16 cellular contexts compared by ENCODE assay signal in the genomic region with DNA sequence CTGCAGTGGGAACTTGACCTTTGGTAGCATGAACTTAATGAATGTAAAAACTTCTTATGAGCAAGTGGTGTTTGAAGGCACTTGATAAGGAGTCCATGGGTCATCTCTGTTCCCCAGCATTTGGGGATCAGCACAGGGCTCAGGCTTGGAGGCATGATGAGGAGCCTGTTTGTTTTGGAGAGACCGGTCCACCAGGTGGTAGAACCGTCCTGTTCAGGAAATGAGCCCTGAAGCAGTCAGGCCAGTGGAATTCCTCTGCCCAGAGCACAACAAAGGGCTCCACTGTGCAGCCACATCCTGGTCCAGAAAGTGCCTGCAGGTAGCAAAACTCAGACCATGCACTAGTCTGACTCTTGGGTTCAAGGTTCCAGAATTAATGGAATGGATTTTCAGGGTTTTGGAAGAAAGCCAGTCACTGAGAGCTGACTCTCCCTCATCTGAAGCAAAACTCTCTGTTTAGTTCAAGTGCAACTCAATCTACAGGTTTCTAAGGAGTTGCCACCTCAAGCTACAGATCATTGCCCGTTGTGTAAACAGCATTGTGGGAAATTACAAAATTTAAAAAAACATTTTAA. TPM values are rescaled to one million over a fixed set of nuclear protein-coding genes. Genes with fewer than 3 reads are reported as not detected.
DNase-seq lines count a peak whose midpoint lies in the region; TF ChIP-seq lines count a peak whose summit lies in the region.
"Had no signal": no experiment of that assay in that cellular context is flagged by ENCODE, and none has a peak within 500 bp of the region (broad histone marks: within the 10 kb centered on the region; RNA-seq: fewer than 3 reads in every experiment).

No MANE protein-coding gene starts in this region.

- no peak overlapping the region for H2BK20ac ChIP-seq in H9 (ENCODE audit: low read depth, low read length, poor library complexity, severe bottlenecking)

- no peak overlapping the region for H4K5ac ChIP-seq in H9 (ENCODE audit: insufficient read length, low read depth, low read length)

- H3T11ph ChIP-seq in H9 (ENCODE audit: low read length): no peak overlapping the region

- H3K23ac ChIP-seq in H9 (ENCODE audit: insufficient read length, low read depth, low read length): no peak overlapping the region

- no peak overlapping the region for H3K4me2 ChIP-seq in H9 (ENCODE audit: insufficient read depth, insufficient read length, low read length)

- no peak overlapping the region for H3K4me3 ChIP-seq in fibroblast of the aortic adventitia (ENCODE audit: low read depth, low read length)
- H3K4me3 ChIP-seq in prostate gland: no peak overlapping the region

- no peak overlapping the region for H4K91ac ChIP-seq in H9 (ENCODE audit: insufficient read length, low read depth, low read length)

- H3K14ac ChIP-seq in H9 (ENCODE audit: insufficient read depth, low read length): no peak overlapping the region

- H2BK120ac ChIP-seq in H9 (ENCODE audit: low read depth, low read length, poor library complexity, severe bottlenecking): no peak overlapping the region

- H3K79me2 ChIP-seq in H9 (ENCODE audit: insufficient read depth, low read length): no peaks in the 10 kb centered on the region

- H3K18ac ChIP-seq in H9 (ENCODE audit: insufficient read length, low read depth, low read length): no peak overlapping the region

- no peaks in the 10 kb centered on the region; the same call in 1 of the 2 replicates for H3K27me3 Mint-ChIP-seq in H9 (ENCODE audit: low read depth)
- H3K27me3 Mint-ChIP-seq: activated naive CD8-positive, alpha-beta T cell treated with anti-CD3 and anti-CD28 coated beads, Interleukin-2, amount 50 U/mL, for 24 hours had no signal

- H3K4me3 Mint-ChIP-seq in H9: no peak overlapping the region
- H3K4me3 Mint-ChIP-seq: activated naive CD8-positive, alpha-beta T cell treated with anti-CD3 and anti-CD28 coated beads, Interleukin-2, amount 50 U/mL, for 24 hours; mesothelial cell of epicardium had no signal

- no peak overlapping the region for H2BK5ac ChIP-seq in H9 (ENCODE audit: insufficient read length, low read length)

- H2BK15ac ChIP-seq in H9 (ENCODE audit: low read depth, low read length): no peak overlapping the region

- H4K8ac ChIP-seq in H9 (replicated peaks; ENCODE audit: insufficient read length, low read depth, low read length): no peak overlapping the region

- no peaks in the 10 kb centered on the region for H4K20me1 ChIP-seq in H9 (ENCODE audit: control insufficient read depth, insufficient read depth, insufficient read length)

- no CpG with 5 or more reads among the region's 3 CpGs for WGBS in H9 (ENCODE audit: extremely low coverage, insufficient read length, low lambda C conversion rate)
- WGBS in prostate gland: 45% methylated on average over 3 of the region's 3 CpGs

- no peak overlapping the region for H3K56ac ChIP-seq in H9 (ENCODE audit: insufficient read length, low read depth, low read length)

- no peak overlapping the region for H3K4ac ChIP-seq in H9 (ENCODE audit: low read depth, low read length)

- no peaks in the 10 kb centered on the region for H3K4me1 ChIP-seq in H9 (ENCODE audit: insufficient read depth, low read length)
- H3K4me1 ChIP-seq in prostate gland (replicated peaks): no peaks in the 10 kb centered on the region

- intact Hi-C loops in prostate gland (cut with DNase I): no loop called here

- 0 out of 3 replicates have a peak, but pooled peaks have one; percentile 11 for TF ChIP-seq CTCF in H9 (conservative IDR thresholded peaks at IDR 0.05)
- no peak for TF ChIP-seq CTCF in fibroblast of the aortic adventitia (IDR thresholded peaks at IDR 0.05; ENCODE audit: insufficient read depth, low read length)
- TF ChIP-seq CTCF in prostate gland (IDR thresholded peaks at IDR 0.05): peak in 1 of 4 experiments; percentile 35

- H3K4me1 Mint-ChIP-seq in H9: peaks cover 9 to 12% of the 10 kb centered on the region in 2 experiments
- H3K4me1 Mint-ChIP-seq: activated naive CD8-positive, alpha-beta T cell treated with anti-CD3 and anti-CD28 coated beads, Interleukin-2, amount 50 U/mL, for 24 hours had no signal

- no peak overlapping the region for H2BK12ac ChIP-seq in H9 (ENCODE audit: insufficient read length, low read depth, low read length)

- H2AFZ ChIP-seq in H9 (ENCODE audit: low read length): no peak overlapping the region

- H3K79me1 ChIP-seq in H9 (ENCODE audit: insufficient read depth, low read depth, low read length, poor library complexity, severe bottlenecking): no peaks in the 10 kb centered on the region

- H3K9me3 ChIP-seq in H9 (ENCODE audit: control insufficient read depth, low read depth, low read length) (no peaks in the 10 kb centered on the region), prostate gland (no peaks in the 10 kb centered on the region)
- H3K9me3 ChIP-seq: BE2C had no signal

- H3K36me3 ChIP-seq in prostate gland: no peaks in the 10 kb centered on the region
- H3K36me3 ChIP-seq: BE2C had no signal

- H2AK5ac ChIP-seq in H9 (ENCODE audit: insufficient read length, low read length): no peak overlapping the region

- H3K27ac Mint-ChIP-seq in H9: no peak overlapping the region; a peak in 1 of 7 replicates
- H3K27ac Mint-ChIP-seq: activated naive CD8-positive, alpha-beta T cell treated with anti-CD3 and anti-CD28 coated beads, Interleukin-2, amount 50 U/mL, for 24 hours; mesothelial cell of epicardium; progenitor cell of endocrine pancreas had no signal

- H3K9ac ChIP-seq in H9 (ENCODE audit: extremely low read depth, insufficient read length, low read length): no peak overlapping the region

- no peak for DNase-seq in H9
- DNase-seq in SW480 (ENCODE audit: low spot score): peak; percentile 36
- peak; percentile 24 for DNase-seq in fibroblast of the aortic adventitia (ENCODE audit: low read depth)
- DNase-seq in prostate gland (ENCODE audit: low spot score): peak; percentile 26
- no peak for DNase-seq in A172 (ENCODE audit: low spot score)
- DNase-seq in amniotic stem cell (lab: John Stamatoyannopoulos, UW): no peak
- no peak for DNase-seq in T1000 (lab: John Stamatoyannopoulos, UW)
- no peak for DNase-seq in effector CD8-positive, alpha-beta T cell (lab: John Stamatoyannopoulos, UW)
- DNase-seq: activated naive CD8-positive, alpha-beta T cell treated with anti-CD3 and anti-CD28 coated beads, Interleukin-2, amount 50 U/mL, for 24 hours; BE2C; glutamatergic neuron; NCI-H510A; stimulated activated CD4-positive, alpha-beta T cell treated with anti-CD3 and anti-CD28 coated beads, Interleukin-4, amount 100 ng/mL, for 24 hours; stimulated activated naive CD8-positive, alpha-beta T cell treated with anti-CD3 and anti-CD28 coated beads, Interleukin-15, Interleukin-2, amounts not matched to agents 100 U/mL and 50 U/mL, for 24 hours had no signal

- no peak overlapping the region for H3K27ac ChIP-seq in H9 (ENCODE audit: insufficient read length, low read depth, low read length)
- no peak overlapping the region for H3K27ac ChIP-seq in prostate gland

- no peaks in the 10 kb centered on the region for H3K9me3 Mint-ChIP-seq in H9
- H3K9me3 Mint-ChIP-seq: activated naive CD8-positive, alpha-beta T cell treated with anti-CD3 and anti-CD28 coated beads, Interleukin-2, amount 50 U/mL, for 24 hours; mesothelial cell of epicardium had no signal

- no peaks in the 10 kb centered on the region for H3K36me3 Mint-ChIP-seq in H9 (ENCODE audit: insufficient read depth in 1 of 3, low read depth in 3 of 3)
- H3K36me3 Mint-ChIP-seq: mesothelial cell of epicardium had no signal

- no peaks in the 10 kb centered on the region for H3K27me3 ChIP-seq in H9 (ENCODE audit: insufficient read depth, low read length)
- H3K27me3 ChIP-seq in prostate gland (replicated peaks; ENCODE audit: insufficient read depth): no peaks in the 10 kb centered on the region
- H3K27me3 ChIP-seq: BE2C had no signal

- no peak for TF ChIP-seq POLR2A in prostate gland (IDR thresholded peaks at IDR 0.05)

- H3K23me2 ChIP-seq in H9 (ENCODE audit: insufficient read length, low read depth, low read length, poor library complexity, severe bottlenecking): no peaks in the 10 kb centered on the region

RNA-seq across cellular contexts. Expression of gene ADGRF1, which starts 52.3 kb away (rescaled TPM):
- not detected in 2 replicates for total RNA-seq in H9 (2021)
- total RNA-seq in fibroblast of the aortic adventitia (ENCODE audit: low replicate concordance): not detected in 2 replicates
- 10 to 100 TPM in 1 of 2 donors, 1 to 10 TPM in 1; 5.6 to 11.5 TPM for total RNA-seq in prostate gland
- not detected in 2 replicates for total RNA-seq in A172 (2014; rRNA removed; shearing (Covaris generic))

Comparison
In these comparisons a context has a peak if more than half of its experiments do, and no peak if none do; other contexts are left out.
1. DNase-seq: peak in SW480 (single experiment), fibroblast of the aortic adventitia (single experiment) and prostate gland (single experiment); none in H9 (single experiment), A172 (single experiment), amniotic stem cell (single experiment), T1000 (single experiment) and effector CD8-positive, alpha-beta T cell (single experiment).